ENCODE assay signal across 12 cellular contexts in the genomic region with DNA sequence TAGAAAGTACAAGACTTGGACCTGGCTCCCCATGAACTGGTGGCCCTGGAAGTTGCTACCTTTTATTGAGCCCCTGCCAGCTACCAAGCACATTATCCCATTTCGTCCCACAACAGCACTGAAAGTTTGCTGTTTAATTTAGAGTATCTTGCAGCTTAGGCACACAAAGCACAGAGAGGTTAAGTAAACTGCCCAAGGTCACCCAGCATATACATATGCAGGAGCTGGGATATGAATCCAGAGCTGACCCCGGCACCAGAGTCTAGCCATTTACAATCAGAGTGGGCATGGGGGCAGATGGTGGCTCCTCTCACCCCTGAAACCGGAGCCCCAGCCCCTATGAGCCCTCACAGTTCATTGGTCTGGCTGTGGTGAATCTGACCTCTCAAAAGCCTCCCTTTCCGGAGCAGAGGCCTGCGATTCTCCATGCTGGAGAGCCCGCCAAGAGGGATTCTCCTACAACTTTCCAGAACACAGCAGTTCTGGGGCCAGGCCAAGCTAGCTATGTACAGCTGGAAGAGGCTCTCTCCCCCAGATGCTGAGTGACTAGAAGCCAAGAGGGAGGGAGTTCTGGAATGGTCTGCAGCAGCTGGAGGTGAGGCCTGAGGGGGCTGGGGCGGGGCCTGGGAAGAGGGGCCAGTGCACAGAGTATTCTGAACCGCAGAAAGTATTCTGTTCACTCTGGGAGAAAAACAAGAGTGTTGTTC. TPM values are rescaled to one million over a fixed set of nuclear protein-coding genes. Genes with fewer than 3 reads are reported as not detected.
DNase-seq lines count a peak whose midpoint lies in the region; ATAC-seq and TF ChIP-seq lines count a peak whose summit lies in the region.
"Had no signal": no experiment of that assay in that cellular context is flagged by ENCODE, and none has a peak within 500 bp of the region (broad histone marks: within the 10 kb centered on the region; RNA-seq: fewer than 3 reads in every experiment).

No MANE protein-coding gene starts in this region.

- H3K4me1 ChIP-seq in skeletal muscle tissue (ENCODE audit: control insufficient read depth in 3 of 3, insufficient read depth in 3 of 3, low read length in 3 of 3) = peaks cover 47 to 52% (median 49%) of the 10 kb centered on the region in 3 donors
- peaks cover 31% of the 10 kb centered on the region for H3K4me1 ChIP-seq in neural progenitor cell
- no peaks in the 10 kb centered on the region for H3K4me1 ChIP-seq in naive thymus-derived CD4-positive, alpha-beta T cell (ENCODE audit: control insufficient read depth in 2 of 2, insufficient read depth in 2 of 2, low read length in 2 of 2)

- H3K27me3 Mint-ChIP-seq in neural progenitor cell (ENCODE audit: insufficient read depth, low read depth) = peaks cover 4% of the 10 kb centered on the region
- H3K27me3 Mint-ChIP-seq in naive thymus-derived CD4-positive, alpha-beta T cell = peaks cover 0 to 17% (median 0%) of the 10 kb centered on the region in 5 donors

- H3K4me1 Mint-ChIP-seq in neural progenitor cell = peaks cover 52% of the 10 kb centered on the region
- H3K4me1 Mint-ChIP-seq in naive thymus-derived CD4-positive, alpha-beta T cell = peaks cover 0 to 10% (median 4%) of the 10 kb centered on the region in 7 donors

- H3K4me3 ChIP-seq in HFF-Myc (replicated peaks; ENCODE audit: low read depth, low read length) (no peak overlapping the region), skeletal muscle tissue (ENCODE audit: low read length in 3 of 3) (no peak overlapping the region), neural progenitor cell (no peak overlapping the region)
- no peak overlapping the region for H3K4me3 ChIP-seq in naive thymus-derived CD4-positive, alpha-beta T cell (ENCODE audit: low read length)

- no peaks in the 10 kb centered on the region for H3K36me3 ChIP-seq in skeletal muscle tissue (ENCODE audit: control insufficient read depth in 3 of 3, insufficient read depth in 3 of 3, low read length in 3 of 3)
- H3K36me3 ChIP-seq in neural progenitor cell = no peaks in the 10 kb centered on the region
- no peaks in the 10 kb centered on the region for H3K36me3 ChIP-seq in naive thymus-derived CD4-positive, alpha-beta T cell (ENCODE audit: control insufficient read depth in 2 of 3, insufficient read depth in 3 of 3, low read length in 3 of 3)

- POLR2A ChIA-PET in naive thymus-derived CD4-positive, alpha-beta T cell (lab: Charles Lee) = no interaction called here

- H4K20me1 ChIP-seq in neural progenitor cell (ENCODE audit: low read depth) = peaks cover 94% of the 10 kb centered on the region

- H2AFZ ChIP-seq in neural progenitor cell (replicated peaks) = no peak overlapping the region

- H3K9me3 Mint-ChIP-seq in neural progenitor cell = no peaks in the 10 kb centered on the region
- H3K9me3 Mint-ChIP-seq in naive thymus-derived CD4-positive, alpha-beta T cell = no peaks in the 10 kb centered on the region
- H3K9me3 Mint-ChIP-seq: activated naive CD4-positive, alpha-beta T cell treated with anti-CD3 and anti-CD28 coated beads for 36 hours; IgD-negative memory B cell; stimulated activated naive B cell treated with anti-CD40 and anti-IgM and Interleukin-4, amounts not matched to agents 10 μg/mL and 1 μg/mL and 100 μg/mL, for 72 hours had no signal

- H3K27me3 ChIP-seq in layer of hippocampus (ENCODE audit: control insufficient read depth, insufficient read depth, low read length) = no peaks in the 10 kb centered on the region
- no peaks in the 10 kb centered on the region for H3K27me3 ChIP-seq in skeletal muscle tissue (ENCODE audit: control insufficient read depth in 3 of 3, insufficient read depth in 3 of 3, low read length in 3 of 3)
- H3K27me3 ChIP-seq in neural progenitor cell = peaks cover 14% of the 10 kb centered on the region
- no peaks in the 10 kb centered on the region for H3K27me3 ChIP-seq in naive thymus-derived CD4-positive, alpha-beta T cell (ENCODE audit: control insufficient read depth in 2 of 2, insufficient read depth in 2 of 2, low read length in 2 of 2)

- intact Hi-C loops in naive thymus-derived CD4-positive, alpha-beta T cell (cut with micrococcal nuclease) = loop anchor here in 1 of 2 donors (2.0 kb wide), 1 partner anchor 14 kb away; no protein-coding TSS in a partner anchor

- TF ChIP-seq CTCF in HFF-Myc (IDR thresholded peaks at IDR 0.05; ENCODE audit: low read depth, low read length, missing control alignments) = no peak
- TF ChIP-seq CTCF in neural progenitor cell (IDR thresholded peaks at IDR 0.05) = no peak

- H3F3A ChIP-seq in neural progenitor cell (ENCODE audit: low read depth) = peaks cover 50% of the 10 kb centered on the region

- CTCF ChIA-PET in naive thymus-derived CD4-positive, alpha-beta T cell (lab: Charles Lee) = interaction anchor here (0.6 to 1.3 kb wide), 2 partner anchors 37 to 49 kb away, joined by 3 read pairs; no protein-coding TSS in a partner anchor

- H3K79me2 ChIP-seq in neural progenitor cell (ENCODE audit: low read depth) = no peaks in the 10 kb centered on the region

- H3K9me3 ChIP-seq in skeletal muscle tissue (ENCODE audit: control insufficient read depth in 3 of 3, low read length in 3 of 3) (no peaks in the 10 kb centered on the region), neural progenitor cell (ENCODE audit: low read depth) (no peaks in the 10 kb centered on the region)
- no peaks in the 10 kb centered on the region for H3K9me3 ChIP-seq in naive thymus-derived CD4-positive, alpha-beta T cell (ENCODE audit: control insufficient read depth in 2 of 3, low read length in 3 of 3)

- H3K9ac ChIP-seq in skeletal muscle tissue (ENCODE audit: low read depth in 1 of 3, low read length in 3 of 3) = peak overlapping the region in 2 of 3 donors; percentile 45 to 66
- H3K9ac ChIP-seq in neural progenitor cell = no peak overlapping the region

- no peak overlapping the region for H3K27ac Mint-ChIP-seq in neural progenitor cell
- H3K27ac Mint-ChIP-seq in naive thymus-derived CD4-positive, alpha-beta T cell = peak overlapping the region in 1 of 9 donors; percentile 52
- H3K27ac Mint-ChIP-seq: activated naive CD4-positive, alpha-beta T cell treated with anti-CD3 and anti-CD28 coated beads for 36 hours; IgD-negative memory B cell had no signal

- no peak for ATAC-seq in naive thymus-derived CD4-positive, alpha-beta T cell
- no peak for ATAC-seq in HG02970 (IDR thresholded peaks at IDR 0.05; ENCODE audit: low FRiP score, unreplicated experiment)
- ATAC-seq: stimulated activated naive B cell treated with anti-CD40 and anti-IgM and Interleukin-4, amounts not matched to agents 10 μg/mL and 1 μg/mL and 100 μg/mL, for 72 hours had no signal

- peak overlapping the region; percentile 85 for H3K27ac ChIP-seq in layer of hippocampus (ENCODE audit: low read depth, low read length)
- peak overlapping the region; percentile 75 for H3K27ac ChIP-seq in skeletal muscle tissue (ENCODE audit: low read depth, low read length)
- H3K27ac ChIP-seq in neural progenitor cell = no peak overlapping the region
- H3K27ac ChIP-seq in naive thymus-derived CD4-positive, alpha-beta T cell (ENCODE audit: low read depth, low read length) = no peak overlapping the region

- peak; percentile 67 for DNase-seq in HFF-Myc (ENCODE audit: extremely low read depth, low read depth)
- peak; percentile 22 for DNase-seq in dedifferentiated amniotic fluid mesenchymal stem cell (ENCODE audit: extremely low spot score)
- DNase-seq in neural progenitor cell (ENCODE audit: low spot score) = no peak
- no peak for DNase-seq in naive thymus-derived CD4-positive, alpha-beta T cell
- DNase-seq in DMS153 (lab: John Stamatoyannopoulos, UW) = no peak
- DNase-seq: activated naive CD4-positive, alpha-beta T cell treated with anti-CD3 and anti-CD28 coated beads for 36 hours; NCI-H446 treated with DMSO at 0.1 percent for 48 hours; stimulated activated naive B cell treated with anti-CD40 and anti-IgM and Interleukin-4, amounts not matched to agents 10 μg/mL and 1 μg/mL and 100 μg/mL, for 72 hours had no signal

- no peak overlapping the region for H3K4me2 ChIP-seq in neural progenitor cell

- H3K4me3 Mint-ChIP-seq in neural progenitor cell = no peak overlapping the region
- H3K4me3 Mint-ChIP-seq in naive thymus-derived CD4-positive, alpha-beta T cell = no peak overlapping the region
- H3K4me3 Mint-ChIP-seq: activated naive CD4-positive, alpha-beta T cell treated with anti-CD3 and anti-CD28 coated beads for 36 hours; stimulated activated naive B cell treated with anti-CD40 and anti-IgM and Interleukin-4, amounts not matched to agents 10 μg/mL and 1 μg/mL and 100 μg/mL, for 72 hours had no signal

- no peaks in the 10 kb centered on the region for H3K36me3 Mint-ChIP-seq in neural progenitor cell
- no peaks in the 10 kb centered on the region for H3K36me3 Mint-ChIP-seq in naive thymus-derived CD4-positive, alpha-beta T cell
- H3K36me3 Mint-ChIP-seq: IgD-negative memory B cell had no signal

RNA-seq across cellular contexts. Expression of a gene that starts 58.3 kb away (rescaled TPM):
- total RNA-seq in skeletal muscle tissue (23.0 TPM), neural progenitor cell (ENCODE audit: low replicate concordance) (12.7 and 41.0 TPM in 2 replicates)
- 100 to 1,000 TPM in 3 of 5 experiments, 10 to 100 TPM in 2; 30.9 to 281 (median 159) TPM for total RNA-seq in naive thymus-derived CD4-positive, alpha-beta T cell
- polyA plus RNA-seq in naive thymus-derived CD4-positive, alpha-beta T cell = 10 to 100 TPM; 22.4 to 41.3 TPM

Comparison
In these comparisons a context has a peak if more than half of its experiments do, and no peak if none do; other contexts are left out.
1. DNase-seq: peak in HFF-Myc (single experiment) and dedifferentiated amniotic fluid mesenchymal stem cell (single experiment); none in neural progenitor cell (single experiment), naive thymus-derived CD4-positive, alpha-beta T cell (0 of 9) and DMS153 (single experiment).
2. H3K27ac ChIP-seq: peak in layer of hippocampus (single experiment) and skeletal muscle tissue (single experiment); none in neural progenitor cell (single experiment) and naive thymus-derived CD4-positive, alpha-beta T cell (single experiment).